Comparison of ENCODE assay signal across 8 cellular contexts in genomic region chr3:8769088-8769822, GRCh38. TPM values are rescaled to one million over a fixed set of nuclear protein-coding genes. Genes with fewer than 3 reads are reported as not detected.
DNase-seq lines count a peak whose midpoint lies in the region; ATAC-seq and TF ChIP-seq lines count a peak whose summit lies in the region.

Gene OXTR (minus strand): TSS chr3:8769613. CDS start chr3:8768187, 1,426 bp downstream.

- H3K9ac ChIP-seq in HUES64 (ENCODE audit: low read depth, low read length), result no peak within 1 kb of the TSS
- peak within 1 kb of the TSS; percentile 26; the same call in 1 of the 2 replicates for H3K9ac ChIP-seq in SU-DHL-6 (ENCODE audit: low read length)

- TF ChIP-seq CTCF in SU-DHL-6 (IDR thresholded peaks at IDR 0.05; ENCODE audit: insufficient read depth, low read length, poor library complexity, severe bottlenecking), result peak; percentile 86
- TF ChIP-seq CTCF in astrocyte of the cerebellum (IDR thresholded peaks at IDR 0.05; ENCODE audit: low read depth, low read length, missing control alignments), result peak; percentile 99

- in situ Hi-C loops in astrocyte of the cerebellum (cut with HindIII; ENCODE audit: low sequenced_read_pairs), result no loop called here

- no peaks in the 10 kb centered on the region for H3K9me3 ChIP-seq in HUES64 (ENCODE audit: insufficient read depth, low read depth, low read length)
- no peaks in the 10 kb centered on the region for H3K9me3 ChIP-seq in SU-DHL-6 (ENCODE audit: insufficient read depth, low read length)

- H3K79me2 ChIP-seq in SU-DHL-6 (ENCODE audit: insufficient read depth, low read length), result no peaks in the 10 kb centered on the region

- peak; percentile 74 for DNase-seq in GM04504 (ENCODE audit: low read depth)
- peak; percentile 41 for DNase-seq in astrocyte of the cerebellum (ENCODE audit: low read depth)
- peak; percentile 47 for DNase-seq in iPS DF 19.7 (ENCODE audit: low read depth, low spot score)
- DNase-seq in skeletal muscle cell (ENCODE audit: low read depth), result no peak
- no peak for DNase-seq in cerebellar nuclear complex (lab: John Stamatoyannopoulos, UW)

- no peaks in the 10 kb centered on the region for H4K20me1 ChIP-seq in SU-DHL-6 (ENCODE audit: low read depth, low read length)

- ATAC-seq in GM21529 (IDR thresholded peaks at IDR 0.05; ENCODE audit: unreplicated experiment), result peak; percentile 69

- no peaks in the 10 kb centered on the region for H3K9me2 ChIP-seq in SU-DHL-6 (replicated peaks; ENCODE audit: insufficient read depth, low read length)

- no peak within 1 kb of the TSS for H2AFZ ChIP-seq in SU-DHL-6 (ENCODE audit: low read depth, low read length, severe bottlenecking)

- peak within 1 kb of the TSS; percentile 54 for H3K4me2 ChIP-seq in SU-DHL-6 (ENCODE audit: low read depth, low read length, poor library complexity, severe bottlenecking)

- WGBS in HUES64, result 4% methylated on average over 52 of the region's 53 CpGs

- H3K27ac ChIP-seq in HUES64 (ENCODE audit: low read depth, low read length) (no peak within 1 kb of the TSS; the same call in 1 of the 2 replicates), SU-DHL-6 (ENCODE audit: low read depth, low read length) (no peak within 1 kb of the TSS)

- peaks cover 26% of the 10 kb centered on the region for H3K4me1 ChIP-seq in HUES64 (ENCODE audit: insufficient read depth, low read length)

- peaks cover 65% of the 10 kb centered on the region for H3K27me3 ChIP-seq in HUES64 (ENCODE audit: insufficient read depth, low read length)
- H3K27me3 ChIP-seq in SU-DHL-6 (ENCODE audit: low read length), result no peaks in the 10 kb centered on the region

- H3K36me3 ChIP-seq in HUES64 (ENCODE audit: insufficient read depth, low read length) (no peaks in the 10 kb centered on the region), SU-DHL-6 (ENCODE audit: low read length) (no peaks in the 10 kb centered on the region)

- H3K4me3 ChIP-seq in HUES64 (ENCODE audit: low read length), result peak within 1 kb of the TSS; percentile 46
- H3K4me3 ChIP-seq in SU-DHL-6 (ENCODE audit: insufficient read depth, low read length, poor library complexity, severe bottlenecking), result peak within 1 kb of the TSS; percentile 34
- peak within 1 kb of the TSS; percentile 57 for H3K4me3 ChIP-seq in astrocyte of the cerebellum (ENCODE audit: low read depth, low read length)
- peak within 1 kb of the TSS; percentile 55 for H3K4me3 ChIP-seq in skeletal muscle cell (ENCODE audit: low read depth, low read length)

- H3F3A ChIP-seq in SU-DHL-6 (ENCODE audit: insufficient read depth), result no peaks in the 10 kb centered on the region

RNA-seq across cellular contexts. Expression of gene OXTR, which starts in this region (rescaled TPM):
- polyA plus RNA-seq in HUES64 (2013, experiment 1 of 2), result 1.7 TPM
- polyA plus RNA-seq in HUES64 (2013, experiment 2 of 2), result 2.5 TPM

Comparison
In these comparisons a context has a peak if more than half of its experiments do, and no peak if none do; other contexts are left out.
1. DNase-seq: peak in GM04504 (single experiment), astrocyte of the cerebellum (single experiment) and iPS DF 19.7 (single experiment); none in skeletal muscle cell (single experiment) and cerebellar nuclear complex (0 of 2).
2. Peak in every context shown above with its lines, with median percentiles within 50 percentile points of each other: H3K4me3 ChIP-seq.